ENCODE assay signal across 13 cellular contexts in the genomic region with DNA sequence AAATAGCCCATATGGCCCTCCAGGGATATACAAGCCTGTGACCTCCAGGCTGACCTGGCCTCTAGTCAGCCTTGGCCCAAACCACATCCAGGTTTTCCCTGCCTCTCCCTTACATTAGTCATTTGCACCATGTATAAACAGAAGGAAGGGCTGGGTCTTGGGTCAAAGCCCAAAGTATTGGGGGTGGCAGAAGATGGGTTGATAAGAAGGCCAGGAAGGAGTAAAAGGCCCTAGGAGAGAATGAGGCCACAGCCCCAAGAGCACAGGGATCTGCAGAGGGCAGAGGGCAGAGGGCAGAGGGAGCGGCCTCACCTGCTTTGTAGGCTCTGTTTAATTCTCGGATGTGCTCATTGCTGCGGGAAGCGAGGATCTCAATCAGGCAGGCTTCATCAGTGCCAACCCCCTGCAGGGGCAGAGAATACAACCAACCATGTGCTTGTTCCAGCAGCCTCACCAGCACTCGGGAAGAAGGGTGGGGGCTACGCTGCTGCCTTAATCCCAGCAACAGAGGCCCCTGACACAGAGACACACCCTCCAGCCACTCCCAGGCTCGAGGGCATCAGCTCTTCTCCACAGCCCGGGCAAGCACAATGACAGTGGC. TPM values are rescaled to one million over a fixed set of nuclear protein-coding genes. Genes with fewer than 3 reads are reported as not detected.
DNase-seq lines count a peak whose midpoint lies in the region; TF ChIP-seq lines count a peak whose summit lies in the region.
"Had no signal": no experiment of that assay in that cellular context is flagged by ENCODE, and none has a peak within 500 bp of the region (broad histone marks: within the 10 kb centered on the region; RNA-seq: fewer than 3 reads in every experiment).

No MANE protein-coding gene starts in this region.

- no peaks in the 10 kb centered on the region for H3K9me3 ChIP-seq in muscle layer of duodenum (ENCODE audit: control insufficient read depth in 1 of 2, low read length in 2 of 2)
- H3K9me3 ChIP-seq: prostate gland had no signal

- TF ChIP-seq CTCF in choroid plexus epithelial cell (conservative IDR thresholded peaks at IDR 0.05; ENCODE audit: low read depth, low read length) = no peak
- TF ChIP-seq CTCF in GM13976 (IDR thresholded peaks at IDR 0.05; ENCODE audit: borderline replicate concordance, control extremely low read depth, extremely low read depth, insufficient read depth, missing control alignments) = no peak

- peaks cover 0 to 4% of the 10 kb centered on the region in 2 donors for H3K4me1 Mint-ChIP-seq in immature natural killer cell

- H3K9me3 Mint-ChIP-seq in immature natural killer cell = peaks cover 0 to 1% (median 0%) of the 10 kb centered on the region in 6 donors
- H3K9me3 Mint-ChIP-seq: activated naive CD8-positive, alpha-beta T cell treated with anti-CD3 and anti-CD28 coated beads, Interleukin-2, amount 50 U/mL, for 24 hours; T-helper 1 cell treated with Interleukin-12 subunit alpha and Interleukin-12 subunit beta and Interleukin-4 antibody, amounts not matched to agents 30 μg/mL and 1 μg/mL, for 36 hours had no signal

- no peak overlapping the region for H3K4me3 Mint-ChIP-seq in immature natural killer cell
- H3K4me3 Mint-ChIP-seq: activated naive CD8-positive, alpha-beta T cell treated with anti-CD3 and anti-CD28 coated beads, Interleukin-2, amount 50 U/mL, for 24 hours; T-helper 1 cell treated with Interleukin-12 subunit alpha and Interleukin-12 subunit beta and Interleukin-4 antibody, amounts not matched to agents 30 μg/mL and 1 μg/mL, for 36 hours had no signal

- H3K27me3 ChIP-seq in muscle layer of duodenum (ENCODE audit: low read depth, low read length) = no peaks in the 10 kb centered on the region

- intact Hi-C loops in posterior vena cava (cut with DNase I) = loop anchor here in 1 of 2 donors (5.0 kb wide), 1 partner anchor 38 kb away; no protein-coding TSS in a partner anchor

- peak overlapping the region in 1 of 6 donors; percentile 34 for H3K27ac Mint-ChIP-seq in immature natural killer cell
- H3K27ac Mint-ChIP-seq: activated naive CD8-positive, alpha-beta T cell treated with anti-CD3 and anti-CD28 coated beads, Interleukin-2, amount 50 U/mL, for 24 hours; T-helper 1 cell treated with Interleukin-12 subunit alpha and Interleukin-12 subunit beta and Interleukin-4 antibody, amounts not matched to agents 30 μg/mL and 1 μg/mL, for 36 hours had no signal

- H3K27me3 Mint-ChIP-seq in immature natural killer cell (ENCODE audit: low read depth in 3 of 3) = peaks cover 0 to 21% (median 4%) of the 10 kb centered on the region in 3 donors
- H3K27me3 Mint-ChIP-seq: activated naive CD8-positive, alpha-beta T cell treated with anti-CD3 and anti-CD28 coated beads, Interleukin-2, amount 50 U/mL, for 24 hours had no signal

- peaks cover 24 to 47% (median 26%) of the 10 kb centered on the region in 3 donors for H3K36me3 Mint-ChIP-seq in immature natural killer cell

- peaks cover 9 to 33% of the 10 kb centered on the region in 2 donors for H3K4me1 ChIP-seq in muscle layer of duodenum (ENCODE audit: control insufficient read depth in 1 of 2, insufficient read depth in 2 of 2, low read length in 2 of 2)

- H3K4me3 ChIP-seq in choroid plexus epithelial cell (ENCODE audit: low read depth, low read length) (no peak overlapping the region), muscle layer of duodenum (ENCODE audit: low read depth in 1 of 2, low read length in 2 of 2) (no peak overlapping the region)
- H3K4me3 ChIP-seq: prostate gland had no signal

- in situ Hi-C loops in GM13976 (cut with MboI; ENCODE audit: low sequenced_read_pairs, unreplicated experiment) = no loop called here

- peak overlapping the region; percentile 62 for H3K27ac ChIP-seq in muscle layer of duodenum (ENCODE audit: low read length)
- H3K27ac ChIP-seq: prostate gland had no signal

- peak; percentile 91 for DNase-seq in A172 (ENCODE audit: low spot score)
- DNase-seq in HS-27A (ENCODE audit: low read depth) = peak; percentile 29
- DNase-seq in choroid plexus epithelial cell (ENCODE audit: low read depth) = peak; percentile 41
- DNase-seq in posterior vena cava (ENCODE audit: low spot score) = no peak
- no peak for DNase-seq in immature natural killer cell
- no peak for DNase-seq in GM13976 (ENCODE audit: low spot score)
- no peak for DNase-seq in GF-D8 (lab: John Stamatoyannopoulos, UW)
- DNase-seq: activated naive CD8-positive, alpha-beta T cell treated with anti-CD3 and anti-CD28 coated beads, Interleukin-2, amount 50 U/mL, for 24 hours; hippocampal formation; NCI-H1092 treated with DMSO at 0.1 percent for 48 hours had no signal

- H3K36me3 ChIP-seq in muscle layer of duodenum (ENCODE audit: control insufficient read depth in 1 of 2, insufficient read depth in 2 of 2, low read length in 2 of 2) = peaks cover 47 to 61% of the 10 kb centered on the region in 2 donors
- H3K36me3 ChIP-seq: prostate gland had no signal

RNA-seq across cellular contexts. Expression of gene PLAC9, which starts 31.3 kb away (rescaled TPM):
- total RNA-seq in A172 (2014; rRNA removed; shearing (Covaris generic)) = 0.21 TPM in 1 of 2 replicates, not detected in the other
- 100 to 1,000 TPM in 1 of 2 donors, 10 to 100 TPM in 1; 62.4 to 155 TPM for total RNA-seq in posterior vena cava
- polyA plus RNA-seq in immature natural killer cell = not detected

RNA-seq across cellular contexts. Expression of gene ANXA11, which starts 41.5 kb away (rescaled TPM):
- total RNA-seq in A172 (2014; rRNA removed; shearing (Covaris generic)) = 110 and 120 TPM in 2 replicates
- 100 to 1,000 TPM; 247 to 269 TPM for total RNA-seq in posterior vena cava
- 100 to 1,000 TPM; 136 to 270 (median 181) TPM for polyA plus RNA-seq in immature natural killer cell

Comparison
In these comparisons a context has a peak if more than half of its experiments do, and no peak if none do; other contexts are left out.
1. DNase-seq: peak in A172 (single experiment), HS-27A (single experiment) and choroid plexus epithelial cell (single experiment); none in posterior vena cava (single experiment), immature natural killer cell (0 of 3), GM13976 (single experiment) and GF-D8 (single experiment).
2. RNA of gene PLAC9, which starts 31.3 kb away (total RNA-seq): 62.4 to 155 TPM in posterior vena cava; 0.21 TPM in A172; every median in the first group is over 10 times any median in the second.